In genomic region chr2:85354286-85355072, GRCh38 we compare ENCODE assay signal across 8 cellular contexts.
DNase-seq lines count a peak whose midpoint lies in the region; ATAC-seq and TF ChIP-seq lines count a peak whose summit lies in the region.

Gene ELMOD3 (plus strand): TSS chr2:85354769. CDS start chr2:85357199, 2,430 bp downstream.
Gene RETSAT (minus strand): TSS chr2:85354528. CDS start chr2:85354507, 21 bp downstream.

- ATAC-seq in GM19025 (IDR thresholded peaks at IDR 0.05; ENCODE audit: low read depth, unreplicated experiment) (peak; percentile 96), HG03342 (IDR thresholded peaks at IDR 0.05; ENCODE audit: unreplicated experiment) (peak; percentile 97)
- peak; percentile 99 for ATAC-seq in central memory CD8-positive, alpha-beta T cell (replicated peaks; ENCODE audit: extremely low read depth, poor library complexity, severe bottlenecking)

- peaks cover 50% of the 10 kb centered on the region for H3K4me1 Mint-ChIP-seq in central memory CD8-positive, alpha-beta T cell

- peak within 1 kb of the TSS; percentile 82 for H3K4me3 ChIP-seq in AG09309 (ENCODE audit: control insufficient read depth, low read depth, low read length)

- no peaks in the 10 kb centered on the region for H3K9me3 Mint-ChIP-seq in central memory CD8-positive, alpha-beta T cell

- no peak for TF ChIP-seq CTCF in AG09309 (IDR thresholded peaks at IDR 0.05; ENCODE audit: control insufficient read depth, insufficient read depth, low read depth, low read length, missing control alignments)

- peaks cover 41% of the 10 kb centered on the region for H3K36me3 Mint-ChIP-seq in central memory CD8-positive, alpha-beta T cell (ENCODE audit: insufficient read depth)

- H3K4me3 Mint-ChIP-seq in central memory CD8-positive, alpha-beta T cell, result peak within 1 kb of the TSS; percentile 92

- no peaks in the 10 kb centered on the region for H3K27me3 Mint-ChIP-seq in central memory CD8-positive, alpha-beta T cell

- H3K27ac Mint-ChIP-seq in central memory CD8-positive, alpha-beta T cell (ENCODE audit: low read depth), result peak within 1 kb of the TSS; percentile 97

- DNase-seq in AG09309 (ENCODE audit: low read depth), result peak; percentile 98
- peak; percentile 96 to 98 for DNase-seq in NCI-H446 (lab: John Stamatoyannopoulos, UW)
- peak; percentile 97 for DNase-seq in activated CD4-positive, CD25-positive, alpha-beta regulatory T cell treated with anti-CD3 and anti-CD28 coated beads, Interleukin-2, amount 50 U/mL, for 16 hours (ENCODE audit: low read depth, low spot score)
- DNase-seq in central memory CD8-positive, alpha-beta T cell (ENCODE audit: low spot score in 2 of 2), result peak; percentile 93 to 98
- DNase-seq in iris pigment epithelial cell (ENCODE audit: low read depth), result peak; percentile 100
- DNase-seq in stimulated activated CD4-positive, alpha-beta T cell treated with anti-CD3 and anti-CD28 coated beads, Interleukin-12 subunit alpha, Interleukin-12 subunit beta, amount 100 ng/mL, for 24 hours (ENCODE audit: low read depth in 2 of 2), result peak; percentile 89 to 95

Comparison
In these comparisons a context has a peak if more than half of its experiments do, and no peak if none do; other contexts are left out.
1. Peak in every context shown above with its lines: DNase-seq, ATAC-seq and H3K4me3 ChIP-seq.